Comparison of ENCODE assay signal across 8 cellular contexts in genomic region chr2:237701859-237702370, GRCh38.
DNase-seq lines count a peak whose midpoint lies in the region; ATAC-seq and TF ChIP-seq lines count a peak whose summit lies in the region.

No MANE protein-coding gene starts in this region.

- H3K4me1 ChIP-seq in mesendoderm (ENCODE audit: control insufficient read depth, low read depth, low read length), result peaks cover 26% of the 10 kb centered on the region
- H3K4me1 ChIP-seq in urinary bladder (ENCODE audit: insufficient read depth), result peaks cover 4% of the 10 kb centered on the region

- no peak overlapping the region for H3K4me3 Mint-ChIP-seq in MCF 10A (ENCODE audit: unreplicated experiment)

- WGBS in mesendoderm (ENCODE audit: extremely low coverage, insufficient coverage, low lambda C conversion rate), result no CpG with 5 or more reads among the region's 10 CpGs
- 52% methylated on average over 10 of the region's 10 CpGs for WGBS in urinary bladder

- H2BK15ac ChIP-seq in mesendoderm (replicated peaks; ENCODE audit: low read depth), result no peak overlapping the region

- H3K4me3 ChIP-seq in mesendoderm (ENCODE audit: low read length) (no peak overlapping the region), urinary bladder (ENCODE audit: low read depth, low read length) (no peak overlapping the region)

- H3K36me3 ChIP-seq in mesendoderm (ENCODE audit: control insufficient read depth, insufficient read depth, low read length) (no peaks in the 10 kb centered on the region), urinary bladder (ENCODE audit: insufficient read depth) (no peaks in the 10 kb centered on the region)

- peak overlapping the region; percentile 91 for H3K27ac ChIP-seq in mesendoderm (ENCODE audit: low read depth, low read length)
- H3K27ac ChIP-seq in urinary bladder (ENCODE audit: low read depth), result peak overlapping the region; percentile 53

- no peak overlapping the region for H2BK5ac ChIP-seq in mesendoderm (ENCODE audit: low read length)

- H3K9me3 Mint-ChIP-seq in MCF 10A (ENCODE audit: unreplicated experiment), result no peaks in the 10 kb centered on the region

- H3K36me3 Mint-ChIP-seq in MCF 10A (ENCODE audit: insufficient read depth, unreplicated experiment), result peaks cover 5% of the 10 kb centered on the region

- DNase-seq in Right ventricle myocardium inferior (ENCODE audit: missing footprints) (peak; percentile 18), left cardiac atrium (no peak), MCF 10A (ENCODE audit: unreplicated experiment) (no peak), mesendoderm (no peak), superior temporal gyrus (ENCODE audit: extremely low spot score) (no peak), NCI-H748 (lab: John Stamatoyannopoulos, UW; ENCODE audit: unreplicated experiment) (no peak)
- no peak for DNase-seq in stimulated activated CD4-positive, alpha-beta T cell treated with anti-CD3 and anti-CD28 coated beads, Interleukin-4, amount 100 ng/mL, for 4 hours

- H2BK120ac ChIP-seq in mesendoderm (ENCODE audit: low read depth, low read length), result peak overlapping the region; percentile 29

- ATAC-seq in Right ventricle myocardium inferior (no peak), left cardiac atrium (no peak)

- H4K5ac ChIP-seq in mesendoderm (ENCODE audit: low read length), result no peak overlapping the region

- H3K27ac Mint-ChIP-seq in MCF 10A (ENCODE audit: low read depth, unreplicated experiment), result peak overlapping the region; percentile 91

- no peak overlapping the region for H3K23ac ChIP-seq in mesendoderm (ENCODE audit: low read length)

- peak overlapping the region; percentile 39 for H3K9ac ChIP-seq in mesendoderm (ENCODE audit: low read length)

- BruUV-seq in MCF 10A (replicated peaks; lab: Mats Ljungman, UMichigan), result no TSS peak

- no peak for TF ChIP-seq CTCF in MCF 10A (IDR thresholded peaks at IDR 0.05; ENCODE audit: unreplicated experiment)

- H3K79me1 ChIP-seq in mesendoderm (ENCODE audit: low read length), result peaks cover 41% of the 10 kb centered on the region

- H3K79me2 ChIP-seq in mesendoderm (ENCODE audit: control insufficient read depth, insufficient read depth, low read length), result peaks cover 80% of the 10 kb centered on the region

- no peak overlapping the region for H4K8ac ChIP-seq in mesendoderm (ENCODE audit: low read depth, low read length)

- H2AK5ac ChIP-seq in mesendoderm (ENCODE audit: low read length), result peak overlapping the region; percentile 31

- intact Hi-C loops in Right ventricle myocardium inferior (cut with DNase I) (no loop called here), left cardiac atrium (cut with DNase I) (no loop called here), MCF 10A (cut with micrococcal nuclease) (no loop called here)

- peak overlapping the region; percentile 62 for H3K18ac ChIP-seq in mesendoderm (ENCODE audit: low read length)

- POLR2A ChIA-PET in MCF 10A (lab: Yijun Ruan, JAX), result interaction anchor here (1.7 kb wide), 1 partner anchor 8 kb away, joined by 13 read pairs; no protein-coding TSS in a partner anchor

- no peaks in the 10 kb centered on the region for H3K27me3 Mint-ChIP-seq in MCF 10A (ENCODE audit: insufficient read depth, unreplicated experiment)

- H3K4me1 Mint-ChIP-seq in MCF 10A (ENCODE audit: insufficient read depth, unreplicated experiment), result peaks cover 36% of the 10 kb centered on the region

- H3K4me2 ChIP-seq in mesendoderm (ENCODE audit: low read length), result peak overlapping the region; percentile 14

- CTCF ChIA-PET in MCF 10A (lab: Yijun Ruan, JAX), result interaction anchor here (2.1 kb wide), 1 partner anchor 29 kb away, joined by 10 read pairs; no protein-coding TSS in a partner anchor

- H3K56ac ChIP-seq in mesendoderm (ENCODE audit: low read length), result peak overlapping the region; percentile 72

- H3K27me3 ChIP-seq in mesendoderm (ENCODE audit: insufficient read depth, low read length, poor library complexity), result no peaks in the 10 kb centered on the region

- H3K4ac ChIP-seq in mesendoderm (ENCODE audit: low read depth, low read length), result peak overlapping the region; percentile 28
